In genomic region chr1:43300661-43301094, GRCh38 we compare ENCODE assay signal across 10 cellular contexts. TPM values are rescaled to one million over a fixed set of nuclear protein-coding genes. Genes with fewer than 3 reads are reported as not detected.
DNase-seq lines count a peak whose midpoint lies in the region; ATAC-seq and TF ChIP-seq lines count a peak whose summit lies in the region.
"Had no signal": no experiment of that assay in that cellular context is flagged by ENCODE, and none has a peak within 500 bp of the region (broad histone marks: within the 10 kb centered on the region; RNA-seq: fewer than 3 reads in every experiment).

TIE1 (plus strand) TSS chr1:43300982; CDS start chr1:43301072, 90 bp downstream.

- H3K4me2 ChIP-seq in neural progenitor cell: no peak within 1 kb of the TSS

- no peak within 1 kb of the TSS for H3K9ac ChIP-seq in neural progenitor cell

- TF ChIP-seq CTCF in adrenal gland (IDR thresholded peaks at IDR 0.05): no peak
- TF ChIP-seq CTCF in neural progenitor cell (IDR thresholded peaks at IDR 0.05): no peak

- H3K4me3 ChIP-seq in adrenal gland (peak within 1 kb of the TSS in 1 of 4 donors; percentile 19), neural progenitor cell (no peak within 1 kb of the TSS)
- H3K4me3 ChIP-seq in CD8-positive, alpha-beta memory T cell (ENCODE audit: low read length): no peak within 1 kb of the TSS

- no peaks in the 10 kb centered on the region for H4K20me1 ChIP-seq in neural progenitor cell (ENCODE audit: low read depth)

- peak within 1 kb of the TSS; percentile 70 for H3K27ac Mint-ChIP-seq in neural progenitor cell
- no peak within 1 kb of the TSS for H3K27ac Mint-ChIP-seq in CD8-positive, alpha-beta memory T cell
- H3K27ac Mint-ChIP-seq: memory B cell had no signal

- no peaks in the 10 kb centered on the region for H3K79me2 ChIP-seq in neural progenitor cell (ENCODE audit: low read depth)

- CTCF ChIA-PET in CD8-positive, alpha-beta memory T cell (lab: Charles Lee): no interaction called here

- intact Hi-C loops in adrenal gland (cut with DNase I) (no loop called here), Right ventricle myocardium inferior (cut with DNase I) (loop anchor here (5.0 kb wide), 1 partner anchor 67 kb away; the partner anchor contains the start of gene ELOVL1)

- WGBS in adrenal gland, 4 donors: 64 to 74% (median 70%) methylated on average over 5 of the region's 5 CpGs

- peak in 1 of 2 donors; percentile 29 for TF ChIP-seq POLR2A in adrenal gland (IDR thresholded peaks at IDR 0.05)

- no peak within 1 kb of the TSS for H3K4me3 Mint-ChIP-seq in neural progenitor cell
- H3K4me3 Mint-ChIP-seq in CD8-positive, alpha-beta memory T cell: no peak within 1 kb of the TSS
- H3K4me3 Mint-ChIP-seq: memory B cell had no signal

- H3K4me1 ChIP-seq in adrenal gland (replicated peaks in 1 of 2): no peaks in the 10 kb centered on the region
- H3K4me1 ChIP-seq in neural progenitor cell: peaks cover 43% of the 10 kb centered on the region
- H3K4me1 ChIP-seq in CD8-positive, alpha-beta memory T cell (ENCODE audit: insufficient read depth, low read length): peaks cover 7% of the 10 kb centered on the region

- H3K27me3 ChIP-seq in adrenal gland: no peaks in the 10 kb centered on the region
- no peaks in the 10 kb centered on the region for H3K27me3 ChIP-seq in neural progenitor cell
- no peaks in the 10 kb centered on the region for H3K27me3 ChIP-seq in CD8-positive, alpha-beta memory T cell (ENCODE audit: insufficient read depth, low read length, poor library complexity, severe bottlenecking)
- H3K27me3 ChIP-seq: brain microvascular endothelial cell had no signal

- H3K9me3 ChIP-seq in adrenal gland (replicated peaks in 1 of 3) (no peaks in the 10 kb centered on the region), neural progenitor cell (ENCODE audit: low read depth) (no peaks in the 10 kb centered on the region)
- no peaks in the 10 kb centered on the region for H3K9me3 ChIP-seq in CD8-positive, alpha-beta memory T cell (ENCODE audit: low read length)

- H3K27ac ChIP-seq in adrenal gland: peak within 1 kb of the TSS in 2 of 5 donors; percentile 17 to 24
- H3K27ac ChIP-seq in neural progenitor cell: no peak within 1 kb of the TSS
- H3K27ac ChIP-seq in CD8-positive, alpha-beta memory T cell (ENCODE audit: low read depth, low read length): no peak within 1 kb of the TSS
- H3K27ac ChIP-seq: brain microvascular endothelial cell had no signal

- peak within 1 kb of the TSS; percentile 89 for H2AFZ ChIP-seq in neural progenitor cell (replicated peaks)

- H3K4me1 Mint-ChIP-seq in neural progenitor cell: peaks cover 28% of the 10 kb centered on the region
- H3K4me1 Mint-ChIP-seq in CD8-positive, alpha-beta memory T cell: peaks cover 6 to 7% (median 6%) of the 10 kb centered on the region in 3 donors

- peak in 4 of 7 donors; percentile 26 to 54 (median 30) for DNase-seq in adrenal gland
- DNase-seq in Right ventricle myocardium inferior (ENCODE audit: missing footprints): no peak
- DNase-seq in neural progenitor cell (ENCODE audit: low spot score): no peak
- no peak for DNase-seq in ureter (ENCODE audit: low spot score)
- DNase-seq in CD8-positive, alpha-beta memory T cell: no peak
- no peak for DNase-seq in pons (ENCODE audit: low spot score)
- DNase-seq in HCEC 1CT: no peak
- DNase-seq: brain microvascular endothelial cell, NCI-H146 had no signal

- ATAC-seq in Right ventricle myocardium inferior: peak; percentile 47

- peaks cover 11% of the 10 kb centered on the region for H3F3A ChIP-seq in neural progenitor cell (ENCODE audit: low read depth)

- H3K36me3 Mint-ChIP-seq in neural progenitor cell: no peaks in the 10 kb centered on the region
- no peaks in the 10 kb centered on the region for H3K36me3 Mint-ChIP-seq in CD8-positive, alpha-beta memory T cell
- H3K36me3 Mint-ChIP-seq: memory B cell had no signal

- POLR2A ChIA-PET in CD8-positive, alpha-beta memory T cell (lab: Charles Lee): no interaction called here

- H3K36me3 ChIP-seq in adrenal gland (replicated peaks in 1 of 2) (no peaks in the 10 kb centered on the region), neural progenitor cell (no peaks in the 10 kb centered on the region)
- H3K36me3 ChIP-seq in CD8-positive, alpha-beta memory T cell (ENCODE audit: insufficient read depth, low read length): no peaks in the 10 kb centered on the region
- H3K36me3 ChIP-seq: brain microvascular endothelial cell had no signal

- peaks cover 5% of the 10 kb centered on the region for H3K27me3 Mint-ChIP-seq in neural progenitor cell (ENCODE audit: insufficient read depth, low read depth)
- H3K27me3 Mint-ChIP-seq in CD8-positive, alpha-beta memory T cell: peaks cover 1 to 15% of the 10 kb centered on the region in 2 donors

- no peaks in the 10 kb centered on the region for H3K9me3 Mint-ChIP-seq in neural progenitor cell
- no peaks in the 10 kb centered on the region for H3K9me3 Mint-ChIP-seq in CD8-positive, alpha-beta memory T cell
- H3K9me3 Mint-ChIP-seq: memory B cell had no signal

RNA-seq across cellular contexts. Expression of gene TIE1, which starts in this region (rescaled TPM):
- 10 to 100 TPM; 21.7 to 49.8 (median 31.9) TPM for total RNA-seq in adrenal gland
- polyA plus RNA-seq in adrenal gland: 10 to 100 TPM in 2 of 3 donors, 1 to 10 TPM in 1; 5.0 to 28.6 (median 19.6) TPM
- total RNA-seq in Right ventricle myocardium inferior: 22.2 TPM
- 0.21 and 0.25 TPM in 2 replicates for total RNA-seq in neural progenitor cell (ENCODE audit: low replicate concordance)
- total RNA-seq in ureter: 21.4 TPM
- under 1 TPM; 0.31 to 0.33 TPM for total RNA-seq in CD8-positive, alpha-beta memory T cell
- not detected for polyA plus RNA-seq in CD8-positive, alpha-beta memory T cell

Comparison
In these comparisons a context has a peak if more than half of its experiments do, and no peak if none do; other contexts are left out.
1. RNA of gene TIE1 (total RNA-seq): 21.7 to 49.8 TPM in adrenal gland, 22.2 TPM in Right ventricle myocardium inferior (single experiment) and 21.4 TPM in ureter (single experiment); 0.31 to 0.33 TPM in CD8-positive, alpha-beta memory T cell and 0.21 to 0.25 TPM in neural progenitor cell; every median in the first group is over 10 times any median in the second.
2. DNase-seq: peak in adrenal gland (4 of 7); none in Right ventricle myocardium inferior (single experiment), neural progenitor cell (single experiment), ureter (single experiment), CD8-positive, alpha-beta memory T cell (0 of 5), pons (single experiment) and HCEC 1CT (single experiment).